Comparison of ENCODE assay signal across 1 cellular context in genomic region chr1:100132566-100133477, GRCh38.
TF ChIP-seq lines count a peak whose summit lies in the region.

A gene with protein sequence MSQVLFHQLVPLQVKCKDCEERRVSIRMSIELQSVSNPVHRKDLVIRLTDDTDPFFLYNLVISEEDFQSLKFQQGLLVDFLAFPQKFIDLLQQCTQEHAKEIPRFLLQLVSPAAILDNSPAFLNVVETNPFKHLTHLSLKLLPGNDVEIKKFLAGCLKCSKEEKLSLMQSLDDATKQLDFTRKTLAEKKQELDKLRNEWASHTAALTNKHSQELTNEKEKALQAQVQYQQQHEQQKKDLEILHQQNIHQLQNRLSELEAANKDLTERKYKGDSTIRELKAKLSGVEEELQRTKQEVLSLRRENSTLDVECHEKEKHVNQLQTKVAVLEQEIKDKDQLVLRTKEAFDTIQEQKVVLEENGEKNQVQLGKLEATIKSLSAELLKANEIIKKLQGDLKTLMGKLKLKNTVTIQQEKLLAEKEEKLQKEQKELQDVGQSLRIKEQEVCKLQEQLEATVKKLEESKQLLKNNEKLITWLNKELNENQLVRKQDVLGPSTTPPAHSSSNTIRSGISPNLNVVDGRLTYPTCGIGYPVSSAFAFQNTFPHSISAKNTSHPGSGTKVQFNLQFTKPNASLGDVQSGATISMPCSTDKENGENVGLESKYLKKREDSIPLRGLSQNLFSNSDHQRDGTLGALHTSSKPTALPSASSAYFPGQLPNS (minus strand): TSS chr1:100132930. CDS start chr1:100132814, 116 bp downstream.
TSS of gene TRMT13 (plus strand) at chr1:100133163. CDS start at chr1:100133169, 6 bp downstream.

TF ChIP-seq in K562, 482 proteins besides CTCF, POLR2A, EP300 and RAD21 (continued from another document and continues in another):
- TF ChIP-seq, protein P1, sequence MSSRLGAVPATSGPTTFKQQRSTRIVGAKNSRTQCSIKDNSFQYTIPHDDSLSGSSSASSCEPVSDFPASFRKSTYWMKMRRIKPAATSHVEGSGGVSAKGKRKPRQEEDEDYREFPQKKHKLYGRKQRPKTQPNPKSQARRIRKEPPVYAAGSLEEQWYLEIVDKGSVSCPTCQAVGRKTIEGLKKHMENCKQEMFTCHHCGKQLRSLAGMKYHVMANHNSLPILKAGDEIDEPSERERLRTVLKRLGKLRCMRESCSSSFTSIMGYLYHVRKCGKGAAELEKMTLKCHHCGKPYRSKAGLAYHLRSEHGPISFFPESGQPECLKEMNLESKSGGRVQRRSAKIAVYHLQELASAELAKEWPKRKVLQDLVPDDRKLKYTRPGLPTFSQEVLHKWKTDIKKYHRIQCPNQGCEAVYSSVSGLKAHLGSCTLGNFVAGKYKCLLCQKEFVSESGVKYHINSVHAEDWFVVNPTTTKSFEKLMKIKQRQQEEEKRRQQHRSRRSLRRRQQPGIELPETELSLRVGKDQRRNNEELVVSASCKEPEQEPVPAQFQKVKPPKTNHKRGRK (tag; IDR thresholded peaks at IDR 0.05): no peak
- peak; percentile 83 for TF ChIP-seq SUPT5H (IDR thresholded peaks at IDR 0.05)
- peak in 1 of 2 experiments; percentile 84; a peak in 3 of 4 replicates for TF ChIP-seq ETV6 (IDR thresholded peaks at IDR 0.05; ENCODE audit: borderline replicate concordance in 1 of 2, low read depth in 2 of 2, low read length in 1 of 2)
- 0 out of 2 replicates have a peak, but pooled peaks have one; percentile 30 for TF ChIP-seq ETV6 (CRISPR knock-in tag; IDR thresholded peaks at IDR 0.05; ENCODE audit: borderline replicate concordance)
- TF ChIP-seq NCOR1 (IDR thresholded peaks at IDR 0.05): peak; percentile 47; the same call in 1 of the 2 replicates
- peak; percentile 94 for TF ChIP-seq KLF16 (IDR thresholded peaks at IDR 0.05)
- no peak for TF ChIP-seq CBX8 (IDR thresholded peaks at IDR 0.05; ENCODE audit: borderline replicate concordance, extremely low read depth, low read depth, low read length, poor library complexity, severe bottlenecking)
- no peak for TF ChIP-seq ZNF695 (CRISPR knock-in tag; IDR thresholded peaks at IDR 0.05)
- no peak for TF ChIP-seq U2AF1 (optimal IDR thresholded peaks at IDR 0.05; ENCODE audit: low read depth, low read length)
- peak; percentile 60; the same call in 1 of the 2 replicates for TF ChIP-seq STAT5A (IDR thresholded peaks at IDR 0.05; ENCODE audit: borderline replicate concordance, low read length)
- no peak for TF ChIP-seq RBM17 (IDR thresholded peaks at IDR 0.05; ENCODE audit: borderline replicate concordance, low read depth, low read length)
- no peak for TF ChIP-seq FOS (IDR thresholded peaks at IDR 0.05; ENCODE audit: extremely low read depth, insufficient read length)
- TF ChIP-seq, protein P2, sequence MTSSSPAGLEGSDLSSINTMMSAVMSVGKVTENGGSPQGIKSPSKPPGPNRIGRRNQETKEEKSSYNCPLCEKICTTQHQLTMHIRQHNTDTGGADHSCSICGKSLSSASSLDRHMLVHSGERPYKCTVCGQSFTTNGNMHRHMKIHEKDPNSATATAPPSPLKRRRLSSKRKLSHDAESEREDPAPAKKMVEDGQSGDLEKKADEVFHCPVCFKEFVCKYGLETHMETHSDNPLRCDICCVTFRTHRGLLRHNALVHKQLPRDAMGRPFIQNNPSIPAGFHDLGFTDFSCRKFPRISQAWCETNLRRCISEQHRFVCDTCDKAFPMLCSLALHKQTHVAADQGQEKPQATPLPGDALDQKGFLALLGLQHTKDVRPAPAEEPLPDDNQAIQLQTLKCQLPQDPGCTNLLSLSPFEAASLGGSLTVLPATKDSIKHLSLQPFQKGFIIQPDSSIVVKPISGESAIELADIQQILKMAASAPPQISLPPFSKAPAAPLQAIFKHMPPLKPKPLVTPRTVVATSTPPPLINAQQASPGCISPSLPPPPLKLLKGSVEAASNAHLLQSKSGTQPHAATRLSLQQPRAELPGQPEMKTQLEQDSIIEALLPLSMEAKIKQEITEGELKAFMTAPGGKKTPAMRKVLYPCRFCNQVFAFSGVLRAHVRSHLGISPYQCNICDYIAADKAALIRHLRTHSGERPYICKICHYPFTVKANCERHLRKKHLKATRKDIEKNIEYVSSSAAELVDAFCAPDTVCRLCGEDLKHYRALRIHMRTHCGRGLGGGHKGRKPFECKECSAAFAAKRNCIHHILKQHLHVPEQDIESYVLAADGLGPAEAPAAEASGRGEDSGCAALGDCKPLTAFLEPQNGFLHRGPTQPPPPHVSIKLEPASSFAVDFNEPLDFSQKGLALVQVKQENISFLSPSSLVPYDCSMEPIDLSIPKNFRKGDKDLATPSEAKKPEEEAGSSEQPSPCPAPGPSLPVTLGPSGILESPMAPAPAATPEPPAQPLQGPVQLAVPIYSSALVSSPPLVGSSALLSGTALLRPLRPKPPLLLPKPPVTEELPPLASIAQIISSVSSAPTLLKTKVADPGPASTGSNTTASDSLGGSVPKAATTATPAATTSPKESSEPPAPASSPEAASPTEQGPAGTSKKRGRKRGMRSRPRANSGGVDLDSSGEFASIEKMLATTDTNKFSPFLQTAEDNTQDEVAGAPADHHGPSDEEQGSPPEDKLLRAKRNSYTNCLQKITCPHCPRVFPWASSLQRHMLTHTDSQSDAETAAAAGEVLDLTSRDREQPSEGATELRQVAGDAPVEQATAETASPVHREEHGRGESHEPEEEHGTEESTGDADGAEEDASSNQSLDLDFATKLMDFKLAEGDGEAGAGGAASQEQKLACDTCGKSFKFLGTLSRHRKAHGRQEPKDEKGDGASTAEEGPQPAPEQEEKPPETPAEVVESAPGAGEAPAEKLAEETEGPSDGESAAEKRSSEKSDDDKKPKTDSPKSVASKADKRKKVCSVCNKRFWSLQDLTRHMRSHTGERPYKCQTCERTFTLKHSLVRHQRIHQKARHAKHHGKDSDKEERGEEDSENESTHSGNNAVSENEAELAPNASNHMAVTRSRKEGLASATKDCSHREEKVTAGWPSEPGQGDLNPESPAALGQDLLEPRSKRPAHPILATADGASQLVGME (CRISPR knock-in tag; IDR thresholded peaks at IDR 0.05): 0 out of 2 replicates have a peak, but pooled peaks have one; percentile 60
- TF ChIP-seq ERF (CRISPR knock-in tag; IDR thresholded peaks at IDR 0.05): 0 out of 2 replicates have a peak, but pooled peaks have one; percentile 12
- no peak for TF ChIP-seq DEAF1 (CRISPR knock-in tag; IDR thresholded peaks at IDR 0.05)
- TF ChIP-seq, protein P3, sequence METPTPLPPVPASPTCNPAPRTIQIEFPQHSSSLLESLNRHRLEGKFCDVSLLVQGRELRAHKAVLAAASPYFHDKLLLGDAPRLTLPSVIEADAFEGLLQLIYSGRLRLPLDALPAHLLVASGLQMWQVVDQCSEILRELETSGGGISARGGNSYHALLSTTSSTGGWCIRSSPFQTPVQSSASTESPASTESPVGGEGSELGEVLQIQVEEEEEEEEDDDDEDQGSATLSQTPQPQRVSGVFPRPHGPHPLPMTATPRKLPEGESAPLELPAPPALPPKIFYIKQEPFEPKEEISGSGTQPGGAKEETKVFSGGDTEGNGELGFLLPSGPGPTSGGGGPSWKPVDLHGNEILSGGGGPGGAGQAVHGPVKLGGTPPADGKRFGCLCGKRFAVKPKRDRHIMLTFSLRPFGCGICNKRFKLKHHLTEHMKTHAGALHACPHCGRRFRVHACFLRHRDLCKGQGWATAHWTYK (CRISPR knock-in tag; IDR thresholded peaks at IDR 0.05): peak; percentile 54; the same call in 1 of the 2 replicates
- 0 out of 2 replicates have a peak, but pooled peaks have one; percentile 45 for TF ChIP-seq MECOM (CRISPR knock-in tag; IDR thresholded peaks at IDR 0.05)
- TF ChIP-seq, protein P4, sequence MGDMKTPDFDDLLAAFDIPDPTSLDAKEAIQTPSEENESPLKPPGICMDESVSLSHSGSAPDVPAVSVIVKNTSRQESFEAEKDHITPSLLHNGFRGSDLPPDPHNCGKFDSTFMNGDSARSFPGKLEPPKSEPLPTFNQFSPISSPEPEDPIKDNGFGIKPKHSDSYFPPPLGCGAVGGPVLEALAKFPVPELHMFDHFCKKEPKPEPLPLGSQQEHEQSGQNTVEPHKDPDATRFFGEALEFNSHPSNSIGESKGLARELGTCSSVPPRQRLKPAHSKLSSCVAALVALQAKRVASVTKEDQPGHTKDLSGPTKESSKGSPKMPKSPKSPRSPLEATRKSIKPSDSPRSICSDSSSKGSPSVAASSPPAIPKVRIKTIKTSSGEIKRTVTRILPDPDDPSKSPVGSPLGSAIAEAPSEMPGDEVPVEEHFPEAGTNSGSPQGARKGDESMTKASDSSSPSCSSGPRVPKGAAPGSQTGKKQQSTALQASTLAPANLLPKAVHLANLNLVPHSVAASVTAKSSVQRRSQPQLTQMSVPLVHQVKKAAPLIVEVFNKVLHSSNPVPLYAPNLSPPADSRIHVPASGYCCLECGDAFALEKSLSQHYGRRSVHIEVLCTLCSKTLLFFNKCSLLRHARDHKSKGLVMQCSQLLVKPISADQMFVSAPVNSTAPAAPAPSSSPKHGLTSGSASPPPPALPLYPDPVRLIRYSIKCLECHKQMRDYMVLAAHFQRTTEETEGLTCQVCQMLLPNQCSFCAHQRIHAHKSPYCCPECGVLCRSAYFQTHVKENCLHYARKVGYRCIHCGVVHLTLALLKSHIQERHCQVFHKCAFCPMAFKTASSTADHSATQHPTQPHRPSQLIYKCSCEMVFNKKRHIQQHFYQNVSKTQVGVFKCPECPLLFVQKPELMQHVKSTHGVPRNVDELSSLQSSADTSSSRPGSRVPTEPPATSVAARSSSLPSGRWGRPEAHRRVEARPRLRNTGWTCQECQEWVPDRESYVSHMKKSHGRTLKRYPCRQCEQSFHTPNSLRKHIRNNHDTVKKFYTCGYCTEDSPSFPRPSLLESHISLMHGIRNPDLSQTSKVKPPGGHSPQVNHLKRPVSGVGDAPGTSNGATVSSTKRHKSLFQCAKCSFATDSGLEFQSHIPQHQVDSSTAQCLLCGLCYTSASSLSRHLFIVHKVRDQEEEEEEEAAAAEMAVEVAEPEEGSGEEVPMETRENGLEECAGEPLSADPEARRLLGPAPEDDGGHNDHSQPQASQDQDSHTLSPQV (IDR thresholded peaks at IDR 0.05): peak; percentile 44; the same call in 1 of the 2 replicates
- TF ChIP-seq HLTF (IDR thresholded peaks at IDR 0.05): 0 out of 2 replicates have a peak, but pooled peaks have one; percentile 50
- no peak; the same call in 1 of the 2 replicates for TF ChIP-seq TGIF2 (CRISPR knock-in tag; IDR thresholded peaks at IDR 0.05)
- TF ChIP-seq ZKSCAN1 (IDR thresholded peaks at IDR 0.05; ENCODE audit: low read depth, low read length): no peak; the same call in none of the 2 replicates
- TF ChIP-seq SAP30 (IDR thresholded peaks at IDR 0.05; ENCODE audit: borderline replicate concordance, insufficient read depth, low read depth, low read length, poor library complexity, severe bottlenecking): peak; percentile 89
- peak; percentile 57; the same call in 1 of the 2 replicates for TF ChIP-seq ZEB2 (IDR thresholded peaks at IDR 0.05)
- TF ChIP-seq EP400 (IDR thresholded peaks at IDR 0.05): peak; percentile 92
- TF ChIP-seq, protein P5, sequence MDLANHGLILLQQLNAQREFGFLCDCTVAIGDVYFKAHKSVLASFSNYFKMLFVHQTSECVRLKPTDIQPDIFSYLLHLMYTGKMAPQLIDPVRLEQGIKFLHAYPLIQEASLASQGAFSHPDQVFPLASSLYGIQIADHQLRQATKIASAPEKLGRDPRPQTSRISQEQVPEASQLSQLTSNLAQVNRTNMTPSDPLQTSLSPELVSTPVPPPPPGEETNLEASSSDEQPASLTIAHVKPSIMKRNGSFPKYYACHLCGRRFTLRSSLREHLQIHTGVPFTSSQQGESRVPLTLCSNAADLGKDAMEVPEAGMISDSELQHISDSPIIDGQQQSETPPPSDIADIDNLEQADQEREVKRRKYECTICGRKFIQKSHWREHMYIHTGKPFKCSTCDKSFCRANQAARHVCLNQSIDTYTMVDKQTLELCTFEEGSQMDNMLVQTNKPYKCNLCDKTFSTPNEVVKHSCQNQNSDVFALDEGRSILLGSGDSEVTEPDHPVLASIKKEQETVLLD (IDR thresholded peaks at IDR 0.05): 0 out of 2 replicates have a peak, but pooled peaks have one; percentile 36
- TF ChIP-seq, protein P6, sequence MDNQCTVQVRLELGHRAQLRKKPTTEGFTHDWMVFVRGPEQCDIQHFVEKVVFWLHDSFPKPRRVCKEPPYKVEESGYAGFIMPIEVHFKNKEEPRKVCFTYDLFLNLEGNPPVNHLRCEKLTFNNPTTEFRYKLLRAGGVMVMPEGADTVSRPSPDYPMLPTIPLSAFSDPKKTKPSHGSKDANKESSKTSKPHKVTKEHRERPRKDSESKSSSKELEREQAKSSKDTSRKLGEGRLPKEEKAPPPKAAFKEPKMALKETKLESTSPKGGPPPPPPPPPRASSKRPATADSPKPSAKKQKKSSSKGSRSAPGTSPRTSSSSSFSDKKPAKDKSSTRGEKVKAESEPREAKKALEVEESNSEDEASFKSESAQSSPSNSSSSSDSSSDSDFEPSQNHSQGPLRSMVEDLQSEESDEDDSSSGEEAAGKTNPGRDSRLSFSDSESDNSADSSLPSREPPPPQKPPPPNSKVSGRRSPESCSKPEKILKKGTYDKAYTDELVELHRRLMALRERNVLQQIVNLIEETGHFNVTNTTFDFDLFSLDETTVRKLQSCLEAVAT (IDR thresholded peaks at IDR 0.05): 0 out of 4 replicates have a peak, but pooled peaks of 1 of the 2 experiments have one; percentile 10
- no peak for TF ChIP-seq FOXA1 (IDR thresholded peaks at IDR 0.05; ENCODE audit: borderline replicate concordance)
- TF ChIP-seq TEAD4 (IDR thresholded peaks at IDR 0.05; ENCODE audit: low read length): no peak
- TF ChIP-seq TEAD4 (CRISPR knock-in tag; IDR thresholded peaks at IDR 0.05; ENCODE audit: borderline replicate concordance): no peak
- 0 out of 2 replicates have a peak, but pooled peaks have one; percentile 44 for TF ChIP-seq MYNN (IDR thresholded peaks at IDR 0.05)
- no peak for TF ChIP-seq MYNN (CRISPR knock-in tag; IDR thresholded peaks at IDR 0.05)
- no peak for TF ChIP-seq SFPQ (IDR thresholded peaks at IDR 0.05; ENCODE audit: low read depth, low read length)
- TF ChIP-seq HEY1 (CRISPR knock-in tag; IDR thresholded peaks at IDR 0.05; ENCODE audit: borderline replicate concordance): peak; percentile 16; the same call in 1 of the 2 replicates
